ENCODE assay signal across 21 cellular contexts in the genomic region with DNA sequence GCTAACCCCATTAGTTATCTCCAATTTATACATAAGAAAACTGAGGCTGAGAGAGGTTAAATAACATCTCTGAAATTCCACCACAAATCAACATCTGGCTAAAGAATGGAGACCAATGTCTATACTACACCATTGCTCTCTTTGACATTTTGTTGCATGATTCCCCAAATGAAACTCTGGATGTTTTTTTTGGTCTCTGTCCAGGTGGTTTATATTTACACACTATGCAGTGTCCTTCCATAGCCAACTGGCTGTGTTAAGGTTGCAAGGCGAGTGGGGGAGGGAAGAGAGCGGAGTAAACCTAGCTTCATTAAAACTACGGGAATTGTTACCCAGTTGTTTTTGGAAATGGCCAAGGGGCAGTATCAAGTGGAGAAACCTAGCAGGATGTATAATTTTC.
A peak's percentile ranks its signal among the peaks of the same experiment; 100 is the strongest.
DNase-seq lines count a peak whose midpoint lies in the region; ATAC-seq and TF ChIP-seq lines count a peak whose summit lies in the region.
"Had no signal": no experiment of that assay in that cellular context is flagged by ENCODE, and none has a peak within 500 bp of the region (broad histone marks: within the 10 kb centered on the region; RNA-seq: fewer than 3 reads in every experiment).

No MANE protein-coding gene starts in this region.

- H4K20me1 ChIP-seq in GM23338 (replicated peaks; ENCODE audit: insufficient read depth) = no peaks in the 10 kb centered on the region; the same call in 1 of the 2 replicates

- no peak for ATAC-seq in HG03280 (IDR thresholded peaks at IDR 0.05; ENCODE audit: unreplicated experiment)
- ATAC-seq in GM23338 = no peak
- ATAC-seq: HepG2, Panc1, SK-N-SH treated with all-trans-retinoic acid at 6 μM for 48 hours had no signal

- H3K9me3 Mint-ChIP-seq in HFFc6 = peaks cover 20% of the 10 kb centered on the region
- no peaks in the 10 kb centered on the region for H3K9me3 Mint-ChIP-seq in GM23338

- H3K36me3 ChIP-seq in GM23338 (ENCODE audit: insufficient read depth) = no peaks in the 10 kb centered on the region

- no peak overlapping the region for H3K4me2 ChIP-seq in GM23338

- H3K27ac Mint-ChIP-seq in HFFc6 (no peak overlapping the region), GM23338 (no peak overlapping the region)
- H3K27ac Mint-ChIP-seq: CD14-positive monocyte had no signal

- H3K27me3 Mint-ChIP-seq in HFFc6 (ENCODE audit: insufficient read depth) = no peaks in the 10 kb centered on the region; the same call in 1 of the 2 replicates
- peaks cover 2% of the 10 kb centered on the region for H3K27me3 Mint-ChIP-seq in GM23338 (ENCODE audit: insufficient read depth, low read depth, poor library complexity)

- no peak overlapping the region for H3K4me3 Mint-ChIP-seq in HFFc6
- no peak overlapping the region for H3K4me3 Mint-ChIP-seq in GM23338
- H3K4me3 Mint-ChIP-seq: CD14-positive monocyte had no signal

- H3K4me1 Mint-ChIP-seq in HFFc6 (ENCODE audit: low read depth) (peaks cover 49% of the 10 kb centered on the region), GM23338 (peaks cover 8% of the 10 kb centered on the region; the same call in 2 of the 3 replicates)
- H3K4me1 Mint-ChIP-seq: CD14-positive monocyte had no signal

- no peaks in the 10 kb centered on the region for H3F3A ChIP-seq in GM23338 (replicated peaks; ENCODE audit: low read depth)

- H3K9me2 ChIP-seq in GM23338 (ENCODE audit: insufficient read depth) = peaks cover 5% of the 10 kb centered on the region

- no peak overlapping the region for H3K27ac ChIP-seq in GM23338 (ENCODE audit: low read depth)

- H3K27me3 ChIP-seq in GM23338 (ENCODE audit: insufficient read depth) = no peaks in the 10 kb centered on the region

- peak; percentile 42 for DNase-seq in AG10803 (ENCODE audit: low read depth)
- DNase-seq in NCI-H2029 treated with DMSO at 0.1 percent for 48 hours (lab: John Stamatoyannopoulos, UW) = peak; percentile 9
- DNase-seq in choroid plexus epithelial cell (ENCODE audit: low read depth) = peak; percentile 62
- DNase-seq in iris pigment epithelial cell (ENCODE audit: low read depth) = peak; percentile 10
- DNase-seq in HFFc6 = no peak
- DNase-seq in cortex of kidney (lab: John Stamatoyannopoulos, UW) = no peak
- no peak for DNase-seq in GM23338 (ENCODE audit: low spot score)
- DNase-seq: Caco-2, DMS79, GF-D8, GOT3, Karpas-422, NCI-H1417, NCI-H2081 treated with DMSO at 0.1 percent for 48 hours, NCI-H526 treated with DMSO at 0.1 percent for 48 hours, Right ventricle myocardium superior had no signal

- H2AFZ ChIP-seq in GM23338 = no peak overlapping the region

- H3K4me3 ChIP-seq in AG10803 (ENCODE audit: low read length) (no peak overlapping the region), choroid plexus epithelial cell (ENCODE audit: low read depth, low read length) (no peak overlapping the region), GM23338 (no peak overlapping the region)

- H3K79me2 ChIP-seq in GM23338 (replicated peaks; ENCODE audit: insufficient read depth) = no peaks in the 10 kb centered on the region

- H3K4me1 ChIP-seq in GM23338 (ENCODE audit: insufficient read depth) = no peaks in the 10 kb centered on the region; the same call in 1 of the 2 replicates
- H3K4me1 ChIP-seq: Caco-2 had no signal

- TF ChIP-seq CTCF in AG10803 (conservative IDR thresholded peaks at IDR 0.05; ENCODE audit: low read length) (no peak), choroid plexus epithelial cell (conservative IDR thresholded peaks at IDR 0.05; ENCODE audit: low read depth, low read length) (no peak), HFFc6 (IDR thresholded peaks at IDR 0.05) (no peak), GM23338 (conservative IDR thresholded peaks at IDR 0.05; ENCODE audit: low read depth in 2 of 2) (no peak)

- H3K36me3 Mint-ChIP-seq in HFFc6 (ENCODE audit: low read depth) (peaks cover 6% of the 10 kb centered on the region), GM23338 (ENCODE audit: low read depth) (no peaks in the 10 kb centered on the region)
- H3K36me3 Mint-ChIP-seq: CD14-positive monocyte had no signal

TF ChIP-seq in GM23338, 12 proteins besides CTCF, POLR2A, EP300 and RAD21 (continues in another document):
- TF ChIP-seq, protein P1, sequence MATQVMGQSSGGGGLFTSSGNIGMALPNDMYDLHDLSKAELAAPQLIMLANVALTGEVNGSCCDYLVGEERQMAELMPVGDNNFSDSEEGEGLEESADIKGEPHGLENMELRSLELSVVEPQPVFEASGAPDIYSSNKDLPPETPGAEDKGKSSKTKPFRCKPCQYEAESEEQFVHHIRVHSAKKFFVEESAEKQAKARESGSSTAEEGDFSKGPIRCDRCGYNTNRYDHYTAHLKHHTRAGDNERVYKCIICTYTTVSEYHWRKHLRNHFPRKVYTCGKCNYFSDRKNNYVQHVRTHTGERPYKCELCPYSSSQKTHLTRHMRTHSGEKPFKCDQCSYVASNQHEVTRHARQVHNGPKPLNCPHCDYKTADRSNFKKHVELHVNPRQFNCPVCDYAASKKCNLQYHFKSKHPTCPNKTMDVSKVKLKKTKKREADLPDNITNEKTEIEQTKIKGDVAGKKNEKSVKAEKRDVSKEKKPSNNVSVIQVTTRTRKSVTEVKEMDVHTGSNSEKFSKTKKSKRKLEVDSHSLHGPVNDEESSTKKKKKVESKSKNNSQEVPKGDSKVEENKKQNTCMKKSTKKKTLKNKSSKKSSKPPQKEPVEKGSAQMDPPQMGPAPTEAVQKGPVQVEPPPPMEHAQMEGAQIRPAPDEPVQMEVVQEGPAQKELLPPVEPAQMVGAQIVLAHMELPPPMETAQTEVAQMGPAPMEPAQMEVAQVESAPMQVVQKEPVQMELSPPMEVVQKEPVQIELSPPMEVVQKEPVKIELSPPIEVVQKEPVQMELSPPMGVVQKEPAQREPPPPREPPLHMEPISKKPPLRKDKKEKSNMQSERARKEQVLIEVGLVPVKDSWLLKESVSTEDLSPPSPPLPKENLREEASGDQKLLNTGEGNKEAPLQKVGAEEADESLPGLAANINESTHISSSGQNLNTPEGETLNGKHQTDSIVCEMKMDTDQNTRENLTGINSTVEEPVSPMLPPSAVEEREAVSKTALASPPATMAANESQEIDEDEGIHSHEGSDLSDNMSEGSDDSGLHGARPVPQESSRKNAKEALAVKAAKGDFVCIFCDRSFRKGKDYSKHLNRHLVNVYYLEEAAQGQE (IDR thresholded peaks at IDR 0.05; ENCODE audit: unreplicated experiment) = no peak
- TF ChIP-seq NANOG (IDR thresholded peaks at IDR 0.05; ENCODE audit: borderline replicate concordance) = no peak
- TF ChIP-seq ZNF114 (CRISPR knock-in tag; IDR thresholded peaks at IDR 0.05) = no peak
- TF ChIP-seq JUNB (IDR thresholded peaks at IDR 0.05; ENCODE audit: unreplicated experiment) = no peak
- TF ChIP-seq EZH2 (IDR thresholded peaks at IDR 0.05; ENCODE audit: low read depth, unreplicated experiment) = no peak
- no peak for TF ChIP-seq CREB1 (CRISPR knock-in tag; IDR thresholded peaks at IDR 0.05; ENCODE audit: low read depth)

Comparison
In these comparisons a context has a peak if more than half of its experiments do, and no peak if none do; other contexts are left out.
1. DNase-seq: peak in AG10803 (single experiment), NCI-H2029 treated with DMSO at 0.1 percent for 48 hours (single experiment), choroid plexus epithelial cell (single experiment) and iris pigment epithelial cell (single experiment); none in HFFc6 (single experiment), cortex of kidney (single experiment) and GM23338 (single experiment).